In the genomic region with DNA sequence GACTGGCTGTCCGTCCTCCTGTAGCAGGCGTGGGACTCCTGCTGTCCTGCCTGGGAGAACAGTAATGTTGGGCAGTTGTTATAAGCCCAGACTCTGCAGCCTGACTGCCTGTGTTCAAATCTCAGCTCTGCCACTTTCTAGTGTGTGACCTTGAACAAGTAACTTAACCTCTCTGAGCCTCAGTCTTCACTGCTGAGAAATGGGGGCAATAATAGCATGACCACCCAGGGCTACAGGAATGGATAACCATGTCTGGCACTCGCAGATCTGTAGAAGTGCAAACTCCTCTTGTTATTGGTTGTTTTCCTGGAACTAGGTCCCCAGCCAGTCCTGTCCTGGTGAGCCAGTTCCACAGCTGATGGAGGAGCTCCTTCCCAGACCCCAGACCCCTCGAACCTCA, we compare ENCODE assay signal across 25 cellular contexts.
A peak's percentile ranks its signal among the peaks of the same experiment; 100 is the strongest.
DNase-seq lines count a peak whose midpoint lies in the region; ATAC-seq, FAIRE-seq and TF ChIP-seq lines count a peak whose summit lies in the region.
"Had no signal": no experiment of that assay in that cellular context is flagged by ENCODE, and none has a peak within 500 bp of the region (broad histone marks: within the 10 kb centered on the region; RNA-seq: fewer than 3 reads in every experiment).

No MANE protein-coding gene starts in this region.

- no TSS peak for BruUV-seq in HepG2 (replicated peaks; lab: Mats Ljungman, UMichigan)

- TF ChIP-seq RAD21 in HepG2 (CRISPR knock-in tag; IDR thresholded peaks at IDR 0.05) (no peak), H1 (IDR thresholded peaks at IDR 0.05 in 1 of 2, conservative IDR thresholded peaks at IDR 0.05 in 1 of 2; ENCODE audit: low read depth in 2 of 2, low read length in 2 of 2) (no peak)

- H3K4me3 Mint-ChIP-seq in endodermal cell = no peak overlapping the region
- H3K4me3 Mint-ChIP-seq in T-cell = no peak overlapping the region
- H3K4me3 Mint-ChIP-seq: CD14-positive monocyte; CD4-positive, alpha-beta memory T cell; CD4-positive, CD25-positive, alpha-beta regulatory T cell; CD8-positive, alpha-beta memory T cell had no signal

- ATAC-seq in HepG2 (no peak), right lobe of liver (no peak), T-cell (replicated peaks in 1 of 4) (no peak)
- ATAC-seq: GM12878 had no signal

- no peak overlapping the region for H3K4me2 ChIP-seq in HepG2 (ENCODE audit: low read depth, low read length)
- H3K4me2 ChIP-seq in H1 (ENCODE audit: insufficient read depth in 1 of 2, low read depth in 2 of 2, low read length in 2 of 2) = no peak overlapping the region
- H3K4me2 ChIP-seq in neuronal stem cell (ENCODE audit: insufficient read depth, low read length, poor library complexity, severe bottlenecking) = no peak overlapping the region
- H3K4me2 ChIP-seq: BLaER1 had no signal

- H4K5ac ChIP-seq in H1 (ENCODE audit: insufficient read length, low read depth, low read length) = no peak overlapping the region

- H3K23ac ChIP-seq in H1 (ENCODE audit: insufficient read length) = no peak overlapping the region
- H3K23ac ChIP-seq in neuronal stem cell (ENCODE audit: low read depth, low read length, poor library complexity) = no peak overlapping the region

- 0% methylated on average over 2 of the region's 4 CpGs for WGBS in HepG2 (ENCODE audit: low lambda C conversion rate)
- WGBS in right lobe of liver (ENCODE audit: insufficient coverage, low coverage, low lambda C conversion rate, missing lambda C conversion rate) = 65% methylated on average over 4 of the region's 4 CpGs
- WGBS in H1 (ENCODE audit: extremely low coverage in 1 of 2, insufficient coverage in 1 of 2, insufficient read length in 1 of 2, insufficient replicate concordance in 2 of 2, low coverage in 1 of 2, low lambda C conversion rate in 2 of 2, missing lambda C conversion rate in 1 of 2), 2 experiments = 85% methylated on average over 4 of the region's 4 CpGs; no CpG with 5 or more reads in 1 of the 2 experiments
- WGBS in neuronal stem cell (ENCODE audit: extremely low coverage in 2 of 2, insufficient read length in 2 of 2, insufficient replicate concordance in 1 of 2), 2 donors = no CpG with 5 or more reads among the region's 4 CpGs
- 92 to 94% methylated on average over 4 of the region's 4 CpGs for WGBS in endodermal cell (ENCODE audit: insufficient coverage in 1 of 2, insufficient read length in 1 of 2), 2 experiments

- H3K27ac ChIP-seq in HepG2 (ENCODE audit: extremely low read length, insufficient read depth, low read length) (no peak overlapping the region), right lobe of liver (no peak overlapping the region), H1 (ENCODE audit: low read depth, low read length) (no peak overlapping the region), neuronal stem cell (replicated peaks; ENCODE audit: low read length) (no peak overlapping the region), ascending aorta (no peak overlapping the region), endodermal cell (ENCODE audit: low read depth, low read length) (no peak overlapping the region)
- H3K27ac ChIP-seq: 22Rv1, BLaER1 had no signal

- H4K91ac ChIP-seq in H1 (replicated peaks; ENCODE audit: insufficient read length, low read length) (no peak overlapping the region), neuronal stem cell (ENCODE audit: low read depth, low read length, poor library complexity) (no peak overlapping the region)

- TF ChIP-seq EP300 in HepG2 (IDR thresholded peaks at IDR 0.05; ENCODE audit: low read depth in 2 of 2, low read length in 2 of 2) = no peak
- TF ChIP-seq EP300 in HepG2 (CRISPR knock-in tag; IDR thresholded peaks at IDR 0.05; ENCODE audit: borderline replicate concordance) = no peak
- no peak for TF ChIP-seq EP300 in H1 (IDR thresholded peaks at IDR 0.05; ENCODE audit: borderline replicate concordance in 1 of 2, low read depth in 2 of 2, low read length in 2 of 2)

- peak overlapping the region; percentile 83; the same call in 1 of the 2 replicates for H4K8ac ChIP-seq in H1 (ENCODE audit: extremely low read depth, insufficient read depth, low read length)
- H4K8ac ChIP-seq in neuronal stem cell (ENCODE audit: low read depth, low read length) = no peak overlapping the region

- H3K36me3 Mint-ChIP-seq in endodermal cell (ENCODE audit: low read depth) (no peaks in the 10 kb centered on the region), T-cell (peaks cover 6% of the 10 kb centered on the region)
- H3K36me3 Mint-ChIP-seq: CD14-positive monocyte; CD4-positive, CD25-positive, alpha-beta regulatory T cell; CD8-positive, alpha-beta memory T cell had no signal

- no peak overlapping the region for H3K18ac ChIP-seq in H1 (ENCODE audit: extremely low read depth, low read length)
- H3K18ac ChIP-seq in neuronal stem cell (ENCODE audit: low read length) = peak overlapping the region; percentile 86

- no peak overlapping the region for H3K9ac ChIP-seq in HepG2 (ENCODE audit: insufficient read depth, low read depth, low read length)
- no peak overlapping the region for H3K9ac ChIP-seq in H1 (replicated peaks in 1 of 4; ENCODE audit: extremely low read depth in 1 of 4, low read depth in 3 of 4, low read length in 3 of 4)
- peak overlapping the region; percentile 78 for H3K9ac ChIP-seq in neuronal stem cell (ENCODE audit: low read depth, low read length, poor library complexity)
- H3K9ac ChIP-seq in endodermal cell (ENCODE audit: extremely low read depth, low read length, poor library complexity, severe bottlenecking) = no peak overlapping the region
- H3K9ac ChIP-seq: BLaER1 had no signal

- H3K9me3 Mint-ChIP-seq in endodermal cell (no peaks in the 10 kb centered on the region), T-cell (no peaks in the 10 kb centered on the region)
- H3K9me3 Mint-ChIP-seq: CD14-positive monocyte; CD4-positive, alpha-beta memory T cell; CD8-positive, alpha-beta memory T cell had no signal

- H3K4ac ChIP-seq in H1 (replicated peaks; ENCODE audit: insufficient read length, low read depth, low read length) (no peak overlapping the region), neuronal stem cell (ENCODE audit: low read length) (peak overlapping the region; percentile 79)

- H3K27me3 Mint-ChIP-seq in endodermal cell (ENCODE audit: insufficient read depth) (peaks cover 2% of the 10 kb centered on the region), T-cell (no peaks in the 10 kb centered on the region)
- H3K27me3 Mint-ChIP-seq: CD4-positive, alpha-beta memory T cell; CD4-positive, CD25-positive, alpha-beta regulatory T cell had no signal

- intact Hi-C loops in HepG2 (cut with micrococcal nuclease; ENCODE audit: unreplicated experiment) = no loop called here
- intact Hi-C loops in right lobe of liver (cut with DNase I) = no loop called here
- intact Hi-C loops in ascending aorta (cut with DNase I) = no loop called here

- H3K4me3 ChIP-seq in HepG2 (replicated peaks in 1 of 3; ENCODE audit: insufficient read depth in 1 of 3, low read depth in 2 of 3, low read length in 3 of 3) = no peak overlapping the region
- H3K4me3 ChIP-seq in right lobe of liver = no peak overlapping the region
- H3K4me3 ChIP-seq in H1 (ENCODE audit: extremely low read depth in 1 of 4, insufficient read depth in 2 of 4, low read depth in 3 of 4, low read length in 4 of 4) = no peak overlapping the region
- no peak overlapping the region for H3K4me3 ChIP-seq in neuronal stem cell (ENCODE audit: low read length in 2 of 2)
- no peak overlapping the region for H3K4me3 ChIP-seq in ascending aorta
- H3K4me3 ChIP-seq in endodermal cell (ENCODE audit: low read length) = no peak overlapping the region
- H3K4me3 ChIP-seq: BLaER1, GM12878 had no signal

- H3K14ac ChIP-seq in H1 (ENCODE audit: insufficient read length) = no peak overlapping the region
- H3K14ac ChIP-seq in neuronal stem cell (ENCODE audit: low read length) = no peak overlapping the region

- no peak overlapping the region for H2AFZ ChIP-seq in HepG2 (ENCODE audit: low read length)
- H2AFZ ChIP-seq in H1 (ENCODE audit: low read length) = no peak overlapping the region
- no peak overlapping the region for H2AFZ ChIP-seq in neuronal stem cell (ENCODE audit: low read length)

- no peaks in the 10 kb centered on the region for H3K4me1 ChIP-seq in HepG2 (ENCODE audit: insufficient read depth, low read length)
- H3K4me1 ChIP-seq in right lobe of liver = no peaks in the 10 kb centered on the region
- H3K4me1 ChIP-seq in H1 (replicated peaks in 1 of 4; ENCODE audit: control insufficient read depth in 3 of 4, insufficient read depth in 4 of 4, low read length in 3 of 4) = peaks cover 11 to 23% (median 15%) of the 10 kb centered on the region in 4 experiments
- H3K4me1 ChIP-seq in neuronal stem cell (ENCODE audit: control insufficient read depth in 2 of 2, insufficient read depth in 1 of 2, low read depth in 1 of 2, low read length in 2 of 2) = peaks cover 42 to 52% of the 10 kb centered on the region in 2 donors
- no peaks in the 10 kb centered on the region for H3K4me1 ChIP-seq in ascending aorta
- peaks cover 14% of the 10 kb centered on the region for H3K4me1 ChIP-seq in endodermal cell (ENCODE audit: control insufficient read depth, insufficient read depth, low read length)
- H3K4me1 ChIP-seq: BE2C had no signal

- H3K79me2 ChIP-seq in HepG2 (ENCODE audit: insufficient read depth, low read length) (no peaks in the 10 kb centered on the region), H1 (ENCODE audit: control insufficient read depth in 1 of 2, insufficient read depth in 2 of 2, low read length in 2 of 2) (no peaks in the 10 kb centered on the region)

- CTCF ChIA-PET in HepG2 (lab: Yijun Ruan, JAX; ENCODE audit: low intra/inter-chr PET ratio, low total read pairs) (no interaction called here), H1 (lab: Charles Lee; ENCODE audit: partially characterized antibody) (interaction anchor here (0.8 to 3.2 kb wide), 2 partner anchors 14 to 28 kb away, joined by 3 to 8 read pairs; no protein-coding TSS in a partner anchor), T-cell (lab: Charles Lee) (no interaction called here)

- H2BK120ac ChIP-seq in H1 (replicated peaks; ENCODE audit: low read depth, low read length) = no peak overlapping the region
- no peak overlapping the region for H2BK120ac ChIP-seq in neuronal stem cell (ENCODE audit: low read depth, low read length)

- H2BK12ac ChIP-seq in H1 (ENCODE audit: low read depth, low read length) = no peak overlapping the region
- H2BK12ac ChIP-seq in neuronal stem cell (ENCODE audit: low read length) = peak overlapping the region; percentile 53

- FAIRE-seq in HepG2 (lab: Jason Lieb, UNC) = no peak
- no peak for FAIRE-seq in H1 (lab: Jason Lieb, UNC)
- FAIRE-seq: GM12878, GM12892, GM18507 had no signal

- H2BK15ac ChIP-seq in H1 (ENCODE audit: low read length) (no peak overlapping the region), neuronal stem cell (ENCODE audit: low read length) (no peak overlapping the region)

- H3K4me1 Mint-ChIP-seq in endodermal cell = peaks cover 19% of the 10 kb centered on the region
- peaks cover 0 to 11% (median 5%) of the 10 kb centered on the region in 3 donors for H3K4me1 Mint-ChIP-seq in T-cell
- H3K4me1 Mint-ChIP-seq: CD14-positive monocyte; CD4-positive, CD25-positive, alpha-beta regulatory T cell had no signal

- H4K20me1 ChIP-seq in HepG2 (ENCODE audit: insufficient read depth, low read length) = no peaks in the 10 kb centered on the region
- H4K20me1 ChIP-seq in H1 (replicated peaks in 1 of 2; ENCODE audit: control insufficient read depth in 1 of 2, insufficient read depth in 2 of 2, low read length in 2 of 2) = no peaks in the 10 kb centered on the region
- H4K20me1 ChIP-seq: BLaER1 had no signal

- H3K9me3 ChIP-seq in HepG2 (ENCODE audit: low read length) (no peaks in the 10 kb centered on the region), right lobe of liver (no peaks in the 10 kb centered on the region), H1 (ENCODE audit: insufficient read depth in 2 of 2, low read depth in 1 of 2, low read length in 1 of 2) (no peaks in the 10 kb centered on the region), neuronal stem cell (replicated peaks in 1 of 2; ENCODE audit: control insufficient read depth in 2 of 2, insufficient read depth in 1 of 2, low read depth in 1 of 2, low read length in 2 of 2) (no peaks in the 10 kb centered on the region), ascending aorta (no peaks in the 10 kb centered on the region), endodermal cell (ENCODE audit: control insufficient read depth, low read length) (no peaks in the 10 kb centered on the region)
- H3K9me3 ChIP-seq: BE2C, BLaER1 had no signal

- no peak overlapping the region for H2AK5ac ChIP-seq in H1 (ENCODE audit: low read depth, low read length)
- peak overlapping the region; percentile 69 for H2AK5ac ChIP-seq in neuronal stem cell (ENCODE audit: low read depth, low read length)

- H3K27ac Mint-ChIP-seq in endodermal cell (no peak overlapping the region), T-cell (no peak overlapping the region)
- H3K27ac Mint-ChIP-seq: CD14-positive monocyte; CD4-positive, alpha-beta memory T cell; CD4-positive, CD25-positive, alpha-beta regulatory T cell; CD8-positive, alpha-beta memory T cell had no signal

- in situ Hi-C loops in HepG2 (cut with HindIII; ENCODE audit: extremely low pct_ligation_motif_present, low pct_unique_long_range_greater_than_20kb) = loop anchor here (25.0 kb wide), 1 partner anchor 569 kb away; a partner anchor contains a TSS

- H3K36me3 ChIP-seq in HepG2 (replicated peaks in 1 of 2; ENCODE audit: control insufficient read depth in 1 of 2, insufficient read depth in 2 of 2, low read length in 2 of 2) = no peaks in the 10 kb centered on the region
- H3K36me3 ChIP-seq in right lobe of liver = no peaks in the 10 kb centered on the region
- no peaks in the 10 kb centered on the region for H3K36me3 ChIP-seq in H1 (ENCODE audit: control insufficient read depth in 2 of 4, insufficient read depth in 4 of 4, low read length in 3 of 4)
- peaks cover 0 to 18% of the 10 kb centered on the region in 2 donors for H3K36me3 ChIP-seq in neuronal stem cell (replicated peaks in 1 of 2; ENCODE audit: control insufficient read depth in 2 of 2, insufficient read depth in 2 of 2, low read length in 2 of 2)
- no peaks in the 10 kb centered on the region for H3K36me3 ChIP-seq in ascending aorta
- no peaks in the 10 kb centered on the region for H3K36me3 ChIP-seq in endodermal cell (ENCODE audit: control insufficient read depth, insufficient read depth, low read length)
- H3K36me3 ChIP-seq: BE2C, BLaER1 had no signal

- H3K79me1 ChIP-seq in H1 (ENCODE audit: low read depth, low read length) (no peaks in the 10 kb centered on the region), neuronal stem cell (ENCODE audit: low read depth, low read length) (peaks cover 10% of the 10 kb centered on the region)

- no peak for TF ChIP-seq CTCF in HepG2 (CRISPR knock-in tag; IDR thresholded peaks at IDR 0.05)
- TF ChIP-seq CTCF in right lobe of liver (IDR thresholded peaks at IDR 0.05) = no peak
- TF ChIP-seq CTCF in H1 (IDR thresholded peaks at IDR 0.05; ENCODE audit: control extremely low read depth in 1 of 3, insufficient read depth in 1 of 3, low read depth in 1 of 3, low read length in 3 of 3) = no peak
- no peak for TF ChIP-seq CTCF in ascending aorta (IDR thresholded peaks at IDR 0.05)
- no peak for TF ChIP-seq CTCF in endodermal cell (conservative IDR thresholded peaks at IDR 0.05)

- POLR2A ChIA-PET in HepG2 (lab: Yijun Ruan, JAX) (no interaction called here), H1 (lab: Charles Lee; ENCODE audit: partially characterized antibody) (no interaction called here), T-cell (lab: Charles Lee) (no interaction called here)

- DNase-seq in HepG2 (ENCODE audit: low spot score) (no peak), right lobe of liver (no peak), H1 (ENCODE audit: low read depth in 1 of 2, low spot score in 2 of 2) (no peak), neuronal stem cell (ENCODE audit: low spot score) (no peak), ascending aorta (ENCODE audit: low spot score in 2 of 2) (no peak), endodermal cell (no peak), T-cell (no peak)
- DNase-seq: ACHN; BE2C; C1 segment of cervical spinal cord; CD4-positive, alpha-beta memory T cell; CD4-positive, CD25-positive, alpha-beta regulatory T cell; CD8-positive, alpha-beta memory T cell; COR-L47; DMS 273 treated with DMSO at 0.1 percent for 48 hours; DMS153; DND-41; EL; GDM1 had no signal

- H3K27me3 ChIP-seq in HepG2 (ENCODE audit: control insufficient read depth in 1 of 2, insufficient read depth in 2 of 2, low read length in 2 of 2) (peaks cover 6 to 14% of the 10 kb centered on the region in 2 experiments; a peak in 2 of 5 replicates), right lobe of liver (no peaks in the 10 kb centered on the region), H1 (replicated peaks in 1 of 4; ENCODE audit: control insufficient read depth in 3 of 4, extremely low read depth in 1 of 4, insufficient read depth in 3 of 4, low read length in 3 of 4) (peaks cover 0 to 26% (median 17%) of the 10 kb centered on the region in 4 experiments; a peak in 6 of 7 replicates), neuronal stem cell (ENCODE audit: control insufficient read depth in 3 of 3, insufficient read depth in 3 of 3, low read depth in 1 of 3, low read length in 3 of 3) (no peaks in the 10 kb centered on the region), ascending aorta (no peaks in the 10 kb centered on the region), endodermal cell (ENCODE audit: control insufficient read depth, insufficient read depth, low read length, poor library complexity, severe bottlenecking) (no peaks in the 10 kb centered on the region)
- H3K27me3 ChIP-seq: BE2C had no signal

- TF ChIP-seq POLR2A in HepG2 (IDR thresholded peaks at IDR 0.05; ENCODE audit: insufficient read depth in 1 of 2, low read depth in 2 of 2, low read length in 2 of 2) (no peak), right lobe of liver (IDR thresholded peaks at IDR 0.05) (no peak), H1 (IDR thresholded peaks at IDR 0.05; ENCODE audit: control extremely low read depth in 1 of 2, low read depth in 2 of 2, low read length in 2 of 2) (no peak)

- no peaks in the 10 kb centered on the region; the same call in 1 of the 2 replicates for H3K23me2 ChIP-seq in H1 (ENCODE audit: low read depth, low read length)

- no peak overlapping the region for H3K56ac ChIP-seq in H1 (replicated peaks; ENCODE audit: insufficient read length, low read depth, low read length)

- H2BK20ac ChIP-seq in H1 (ENCODE audit: low read length) = no peak overlapping the region

- H2BK5ac ChIP-seq in H1 (ENCODE audit: low read depth, low read length) (no peak overlapping the region), neuronal stem cell (ENCODE audit: low read length) (no peak overlapping the region)
